1 cellular context compared by ENCODE assay signal in the genomic region with DNA sequence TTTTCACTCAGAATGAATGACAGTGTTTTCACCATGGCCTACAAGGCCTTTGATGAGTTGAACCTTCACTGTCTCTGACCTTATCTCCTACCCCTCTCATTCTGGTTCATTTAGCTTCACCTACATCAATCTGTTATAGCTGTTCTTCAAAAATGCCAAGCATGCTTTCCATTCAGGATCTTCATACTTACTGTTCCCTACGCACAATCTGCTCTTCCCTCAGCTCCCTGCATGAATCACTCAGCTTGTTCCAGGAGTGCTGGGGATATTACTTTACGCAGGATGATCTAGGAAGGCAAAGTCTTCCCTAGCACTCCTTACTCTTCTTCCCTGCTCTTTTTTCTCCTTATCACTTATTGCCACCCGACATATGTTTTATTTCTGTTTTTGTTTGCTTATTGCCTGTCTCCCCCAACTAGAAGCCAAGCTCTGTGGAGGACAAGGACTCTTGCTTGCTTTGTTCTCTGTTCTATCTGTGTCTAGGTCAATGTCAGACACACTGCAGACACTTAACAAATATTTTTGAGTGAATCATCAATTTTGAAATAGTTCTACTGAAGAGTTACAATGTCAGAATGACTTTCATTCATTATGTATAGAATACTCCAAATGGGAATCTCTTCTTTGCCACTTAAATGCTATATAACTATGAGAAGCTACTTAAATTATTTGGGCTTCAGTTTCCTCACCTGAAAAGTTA.
TF ChIP-seq lines count a peak whose summit lies in the region.

No MANE protein-coding gene starts in this region.

TF ChIP-seq in IMR-90, 13 proteins besides CTCF, POLR2A, EP300 and RAD21:
- TF ChIP-seq CHD1 (IDR thresholded peaks at IDR 0.05; ENCODE audit: low read depth, low read length) (no peak), CEBPB (IDR thresholded peaks at IDR 0.05; ENCODE audit: low read depth, low read length) (no peak), SMC3 (IDR thresholded peaks at IDR 0.05; ENCODE audit: low read depth, low read length) (no peak), RCOR1 (IDR thresholded peaks at IDR 0.05; ENCODE audit: insufficient replicate concordance, low read length) (no peak), FOS (IDR thresholded peaks at IDR 0.05; ENCODE audit: low read depth, low read length) (no peak), RFX5 (IDR thresholded peaks at IDR 0.05; ENCODE audit: low read depth, low read length) (no peak), BHLHE40 (IDR thresholded peaks at IDR 0.05; ENCODE audit: low read depth, low read length) (no peak), MXI1 (IDR thresholded peaks at IDR 0.05; ENCODE audit: borderline replicate concordance, low read depth, low read length) (no peak), MAZ (IDR thresholded peaks at IDR 0.05; ENCODE audit: borderline replicate concordance, low read depth, low read length) (no peak), NFE2L2 (IDR thresholded peaks at IDR 0.05; ENCODE audit: low read depth, low read length) (no peak)
- TF ChIP-seq, protein P1, sequence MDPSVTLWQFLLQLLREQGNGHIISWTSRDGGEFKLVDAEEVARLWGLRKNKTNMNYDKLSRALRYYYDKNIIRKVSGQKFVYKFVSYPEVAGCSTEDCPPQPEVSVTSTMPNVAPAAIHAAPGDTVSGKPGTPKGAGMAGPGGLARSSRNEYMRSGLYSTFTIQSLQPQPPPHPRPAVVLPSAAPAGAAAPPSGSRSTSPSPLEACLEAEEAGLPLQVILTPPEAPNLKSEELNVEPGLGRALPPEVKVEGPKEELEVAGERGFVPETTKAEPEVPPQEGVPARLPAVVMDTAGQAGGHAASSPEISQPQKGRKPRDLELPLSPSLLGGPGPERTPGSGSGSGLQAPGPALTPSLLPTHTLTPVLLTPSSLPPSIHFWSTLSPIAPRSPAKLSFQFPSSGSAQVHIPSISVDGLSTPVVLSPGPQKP (IDR thresholded peaks at IDR 0.05; ENCODE audit: borderline replicate concordance, low read depth, low read length): no peak
- TF ChIP-seq, protein P2, sequence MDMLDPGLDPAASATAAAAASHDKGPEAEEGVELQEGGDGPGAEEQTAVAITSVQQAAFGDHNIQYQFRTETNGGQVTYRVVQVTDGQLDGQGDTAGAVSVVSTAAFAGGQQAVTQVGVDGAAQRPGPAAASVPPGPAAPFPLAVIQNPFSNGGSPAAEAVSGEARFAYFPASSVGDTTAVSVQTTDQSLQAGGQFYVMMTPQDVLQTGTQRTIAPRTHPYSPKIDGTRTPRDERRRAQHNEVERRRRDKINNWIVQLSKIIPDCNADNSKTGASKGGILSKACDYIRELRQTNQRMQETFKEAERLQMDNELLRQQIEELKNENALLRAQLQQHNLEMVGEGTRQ (IDR thresholded peaks at IDR 0.05; ENCODE audit: low read depth, low read length): no peak
